ENCODE assay signal across 8 cellular contexts in the genomic region with DNA sequence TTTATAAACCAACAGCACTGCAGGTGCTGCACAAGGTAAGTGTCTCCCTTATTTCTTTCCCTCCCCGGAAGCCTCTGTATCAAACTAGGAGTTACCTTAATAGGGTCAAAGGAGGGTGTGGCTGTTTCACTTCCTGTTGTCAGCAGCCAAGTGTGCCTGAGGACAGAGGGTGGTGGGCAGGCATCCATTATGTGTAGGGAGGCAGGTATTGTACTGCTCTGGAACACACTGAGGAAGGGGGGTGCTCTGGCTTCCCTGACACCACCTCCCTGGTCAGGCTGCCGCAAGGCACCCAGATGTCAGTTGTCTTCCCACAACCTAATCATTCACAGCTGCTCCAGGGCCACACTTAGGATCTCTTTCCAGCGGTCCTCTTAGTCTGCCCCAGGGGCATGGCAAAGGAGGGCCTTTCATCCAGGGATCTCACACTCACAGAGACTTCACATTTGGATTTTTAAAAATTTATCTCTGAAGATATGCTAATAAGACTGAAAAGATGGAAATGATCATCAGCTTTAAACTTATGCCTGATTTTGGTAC.
A peak's percentile ranks its signal among the peaks of the same experiment; 100 is the strongest.
DNase-seq lines count a peak whose midpoint lies in the region; ATAC-seq lines count a peak whose summit lies in the region.

No MANE protein-coding gene starts in this region.

- DNase-seq in DMS 273 (lab: John Stamatoyannopoulos, UW; ENCODE audit: unreplicated experiment), result peak; percentile 83
- peak; percentile 90 for DNase-seq in NCI-H2029 (lab: John Stamatoyannopoulos, UW)
- peak in 1 of 3 experiments; percentile 2 for DNase-seq in effector memory CD8-positive, alpha-beta T cell
- DNase-seq in activated T-helper 2 cell treated with anti-CD3 and anti-CD28 coated beads, Interferon-gamma antibody, Interleukin-2, Interleukin-4, amounts not matched to agents 10 μg/mL and 5 μg/mL and 100 μg/mL, durations not matched to agents 14 hours and 24 hours and 36 hours (ENCODE audit: low spot score), result no peak
- DNase-seq in hepatic stellate cell (ENCODE audit: low spot score), result no peak

- ATAC-seq in GM19397 (IDR thresholded peaks at IDR 0.05; ENCODE audit: unreplicated experiment) (peak; percentile 70), HG02588 (IDR thresholded peaks at IDR 0.05; ENCODE audit: unreplicated experiment) (no peak), HG02970 (IDR thresholded peaks at IDR 0.05; ENCODE audit: low FRiP score, unreplicated experiment) (no peak)
- ATAC-seq in effector memory CD8-positive, alpha-beta T cell (replicated peaks), result peak; percentile 61

- intact Hi-C loops in activated T-helper 2 cell treated with anti-CD3 and anti-CD28 coated beads, Interferon-gamma antibody, Interleukin-2, Interleukin-4, amounts not matched to agents 10 μg/mL and 5 μg/mL and 100 μg/mL, durations not matched to agents 14 hours and 24 hours and 36 hours (cut with micrococcal nuclease), result no loop called here

- no peaks in the 10 kb centered on the region for H3K9me3 Mint-ChIP-seq in effector memory CD8-positive, alpha-beta T cell
- H3K9me3 Mint-ChIP-seq in activated T-helper 2 cell treated with anti-CD3 and anti-CD28 coated beads, Interferon-gamma antibody, Interleukin-2, Interleukin-4, amounts not matched to agents 10 μg/mL and 5 μg/mL and 100 μg/mL, durations not matched to agents 14 hours and 24 hours and 36 hours, result no peaks in the 10 kb centered on the region

- H3K4me1 Mint-ChIP-seq in effector memory CD8-positive, alpha-beta T cell (ENCODE audit: low read depth in 2 of 2), result peaks cover 7 to 11% of the 10 kb centered on the region in 2 donors
- peaks cover 23% of the 10 kb centered on the region for H3K4me1 Mint-ChIP-seq in activated T-helper 2 cell treated with anti-CD3 and anti-CD28 coated beads, Interferon-gamma antibody, Interleukin-2, Interleukin-4, amounts not matched to agents 10 μg/mL and 5 μg/mL and 100 μg/mL, durations not matched to agents 14 hours and 24 hours and 36 hours (ENCODE audit: low read depth)

- no peaks in the 10 kb centered on the region for H3K36me3 Mint-ChIP-seq in effector memory CD8-positive, alpha-beta T cell (ENCODE audit: insufficient read depth)
- no peaks in the 10 kb centered on the region for H3K36me3 Mint-ChIP-seq in activated T-helper 2 cell treated with anti-CD3 and anti-CD28 coated beads, Interferon-gamma antibody, Interleukin-2, Interleukin-4, amounts not matched to agents 10 μg/mL and 5 μg/mL and 100 μg/mL, durations not matched to agents 14 hours and 24 hours and 36 hours (ENCODE audit: low read depth)

- peaks cover 0 to 12% of the 10 kb centered on the region in 2 donors for H3K27me3 Mint-ChIP-seq in effector memory CD8-positive, alpha-beta T cell
- H3K27me3 Mint-ChIP-seq in activated T-helper 2 cell treated with anti-CD3 and anti-CD28 coated beads, Interferon-gamma antibody, Interleukin-2, Interleukin-4, amounts not matched to agents 10 μg/mL and 5 μg/mL and 100 μg/mL, durations not matched to agents 14 hours and 24 hours and 36 hours (ENCODE audit: low read depth), result peaks cover 11% of the 10 kb centered on the region

- H3K27ac Mint-ChIP-seq in effector memory CD8-positive, alpha-beta T cell, result peak overlapping the region; percentile 41 to 51
- no peak overlapping the region for H3K27ac Mint-ChIP-seq in activated T-helper 2 cell treated with anti-CD3 and anti-CD28 coated beads, Interferon-gamma antibody, Interleukin-2, Interleukin-4, amounts not matched to agents 10 μg/mL and 5 μg/mL and 100 μg/mL, durations not matched to agents 14 hours and 24 hours and 36 hours

- peak overlapping the region; percentile 22 to 64 for H3K4me3 Mint-ChIP-seq in effector memory CD8-positive, alpha-beta T cell
- H3K4me3 Mint-ChIP-seq in activated T-helper 2 cell treated with anti-CD3 and anti-CD28 coated beads, Interferon-gamma antibody, Interleukin-2, Interleukin-4, amounts not matched to agents 10 μg/mL and 5 μg/mL and 100 μg/mL, durations not matched to agents 14 hours and 24 hours and 36 hours (ENCODE audit: low read depth), result no peak overlapping the region

Comparison
In these comparisons a context has a peak if more than half of its experiments do, and no peak if none do; other contexts are left out.
1. DNase-seq: peak in DMS 273 (single experiment) and NCI-H2029 (single experiment); none in activated T-helper 2 cell treated with anti-CD3 and anti-CD28 coated beads, Interferon-gamma antibody, Interleukin-2, Interleukin-4, amounts not matched to agents 10 μg/mL and 5 μg/mL and 100 μg/mL, durations not matched to agents 14 hours and 24 hours and 36 hours (single experiment) and hepatic stellate cell (single experiment).
2. ATAC-seq: peak in GM19397 (single experiment) and effector memory CD8-positive, alpha-beta T cell (single experiment); none in HG02588 (single experiment) and HG02970 (single experiment).